ENCODE assay signal across 15 cellular contexts in genomic region chr6:34819571-34820480, GRCh38. TPM values are rescaled to one million over a fixed set of nuclear protein-coding genes. Genes with fewer than 3 reads are reported as not detected.
DNase-seq lines count a peak whose midpoint lies in the region; ATAC-seq and TF ChIP-seq lines count a peak whose summit lies in the region.
"Had no signal": no experiment of that assay in that cellular context is flagged by ENCODE, and none has a peak within 500 bp of the region (broad histone marks: within the 10 kb centered on the region; RNA-seq: fewer than 3 reads in every experiment).

No MANE protein-coding gene starts in this region.

- peaks cover 23% of the 10 kb centered on the region for H4K20me1 ChIP-seq in PC-9 (ENCODE audit: insufficient read depth)

- H2AFZ ChIP-seq in PC-9: no peak overlapping the region

- no peak overlapping the region for H3K56ac ChIP-seq in mesendoderm (ENCODE audit: low read length)

- no peak overlapping the region for H3K4ac ChIP-seq in mesendoderm (ENCODE audit: low read depth, low read length)

- no peak overlapping the region for H3K4me3 ChIP-seq in mesendoderm (ENCODE audit: low read length)
- no peak overlapping the region for H3K4me3 ChIP-seq in transverse colon
- no peak overlapping the region for H3K4me3 ChIP-seq in PC-9
- H3K4me3 ChIP-seq: ovary, thoracic aorta had no signal

- peaks cover 4% of the 10 kb centered on the region for H3K79me1 ChIP-seq in mesendoderm (ENCODE audit: low read length)

- H3K27ac ChIP-seq in caudate nucleus (ENCODE audit: low read depth, low read length) (peak overlapping the region; percentile 13), mesendoderm (ENCODE audit: low read depth, low read length) (no peak overlapping the region), transverse colon (no peak overlapping the region), PC-9 (no peak overlapping the region)
- H3K27ac ChIP-seq: ovary, thoracic aorta had no signal

- no peak overlapping the region for H2AK5ac ChIP-seq in mesendoderm (ENCODE audit: low read length)

- no peak overlapping the region for H2BK5ac ChIP-seq in mesendoderm (ENCODE audit: low read length)

- H3F3A ChIP-seq in PC-9 (ENCODE audit: insufficient read depth, low read depth): no peaks in the 10 kb centered on the region

- ATAC-seq in natural killer cell: peak in 1 of 3 donors; percentile 21
- ATAC-seq in natural killer cell treated with Interleukin-12 subunit alpha and Interleukin-12 subunit beta and Interleukin-15 and Interleukin-18, amount 100 ng/mL, for 72 hours: no peak

- no peaks in the 10 kb centered on the region for H3K4me1 ChIP-seq in mesendoderm (ENCODE audit: control insufficient read depth, low read depth, low read length)
- H3K4me1 ChIP-seq in transverse colon: peaks cover 0 to 14% (median 0%) of the 10 kb centered on the region in 4 donors
- no peaks in the 10 kb centered on the region for H3K4me1 ChIP-seq in PC-9 (replicated peaks; ENCODE audit: insufficient read depth)

- POLR2A ChIA-PET in PC-9 (lab: Charles Lee; ENCODE audit: unreplicated experiment): no interaction called here

- H3K27me3 ChIP-seq in mesendoderm (ENCODE audit: insufficient read depth, low read length, poor library complexity) (no peaks in the 10 kb centered on the region), transverse colon (no peaks in the 10 kb centered on the region), PC-9 (ENCODE audit: insufficient read depth, low read depth) (no peaks in the 10 kb centered on the region)
- H3K27me3 ChIP-seq: ovary had no signal

- DNase-seq in natural killer cell (no peak), caudate nucleus (lab: John Stamatoyannopoulos, UW) (no peak), mesendoderm (peak; percentile 14), transverse colon (no peak), PC-9 (no peak), COR-L47 (lab: John Stamatoyannopoulos, UW) (no peak), NCI-H1417 (lab: John Stamatoyannopoulos, UW) (no peak)
- DNase-seq in natural killer cell treated with Interleukin-12 subunit alpha and Interleukin-12 subunit beta and Interleukin-15 and Interleukin-18, amount 100 ng/mL, for 72 hours (ENCODE audit: low spot score): no peak
- DNase-seq: aorta; DMS53; NCI-H2171 treated with DMSO at 0.1 percent for 48 hours; ovary; stimulated activated CD4-positive, alpha-beta T cell treated with anti-CD3 and anti-CD28 coated beads, Interleukin-15, amount 100 ng/mL, for 24 hours had no signal

- intact Hi-C loops in natural killer cell (cut with micrococcal nuclease): no loop called here
- intact Hi-C loops in transverse colon (cut with DNase I; ENCODE audit: low total_unique reads): no loop called here
- intact Hi-C loops in PC-9 (cut with micrococcal nuclease; ENCODE audit: unreplicated experiment): no loop called here

- H3K27me3 Mint-ChIP-seq in natural killer cell (ENCODE audit: low read depth in 2 of 2): no peaks in the 10 kb centered on the region
- no peaks in the 10 kb centered on the region for H3K27me3 Mint-ChIP-seq in natural killer cell treated with Interleukin-12 subunit alpha and Interleukin-12 subunit beta and Interleukin-15 and Interleukin-18, amount 100 ng/mL, for 72 hours

- no peaks in the 10 kb centered on the region for H3K9me2 ChIP-seq in PC-9 (ENCODE audit: insufficient read depth)

- no peak for TF ChIP-seq POLR2A in transverse colon (IDR thresholded peaks at IDR 0.05)

- peak overlapping the region; percentile 56 to 81 for H3K27ac Mint-ChIP-seq in natural killer cell
- H3K27ac Mint-ChIP-seq in natural killer cell treated with Interleukin-12 subunit alpha and Interleukin-12 subunit beta and Interleukin-15 and Interleukin-18, amount 100 ng/mL, for 72 hours: no peak overlapping the region
- H3K27ac Mint-ChIP-seq: T-helper 1 cell treated with Interleukin-12 subunit alpha and Interleukin-12 subunit beta and Interleukin-4 antibody, amounts not matched to agents 30 μg/mL and 1 μg/mL, for 36 hours had no signal

- H3K36me3 ChIP-seq in mesendoderm (ENCODE audit: control insufficient read depth, insufficient read depth, low read length) (no peaks in the 10 kb centered on the region), transverse colon (peaks cover 0 to 18% (median 4%) of the 10 kb centered on the region in 4 donors), PC-9 (ENCODE audit: low read depth) (peaks cover 6% of the 10 kb centered on the region)
- H3K36me3 ChIP-seq: ovary had no signal

- H3K23ac ChIP-seq in mesendoderm (ENCODE audit: low read length): no peak overlapping the region

- TF ChIP-seq CTCF in natural killer cell (IDR thresholded peaks at IDR 0.05) (no peak), transverse colon (IDR thresholded peaks at IDR 0.05) (no peak), PC-9 (conservative IDR thresholded peaks at IDR 0.05) (no peak)

- in situ Hi-C loops in transverse colon (cut with MboI; ENCODE audit: low pct_ligation_motif_present in 1 of 4, low pct_unique_long_range_greater_than_20kb in 1 of 4, low sequenced_read_pairs in 3 of 4): no loop called here

- H4K5ac ChIP-seq in mesendoderm (ENCODE audit: low read length): no peak overlapping the region

- H3K9me3 Mint-ChIP-seq in natural killer cell: no peaks in the 10 kb centered on the region
- H3K9me3 Mint-ChIP-seq in natural killer cell treated with Interleukin-12 subunit alpha and Interleukin-12 subunit beta and Interleukin-15 and Interleukin-18, amount 100 ng/mL, for 72 hours: no peaks in the 10 kb centered on the region
- H3K9me3 Mint-ChIP-seq: T-helper 1 cell treated with Interleukin-12 subunit alpha and Interleukin-12 subunit beta and Interleukin-4 antibody, amounts not matched to agents 30 μg/mL and 1 μg/mL, for 36 hours had no signal

- peaks cover 19 to 27% of the 10 kb centered on the region in 2 donors for H3K4me1 Mint-ChIP-seq in natural killer cell
- H3K4me1 Mint-ChIP-seq in natural killer cell treated with Interleukin-12 subunit alpha and Interleukin-12 subunit beta and Interleukin-15 and Interleukin-18, amount 100 ng/mL, for 72 hours (ENCODE audit: low read depth in 2 of 2): peaks cover 17 to 26% of the 10 kb centered on the region in 2 donors

- H3K9me3 ChIP-seq in transverse colon (no peaks in the 10 kb centered on the region), PC-9 (ENCODE audit: insufficient read depth, low read depth) (no peaks in the 10 kb centered on the region)
- H3K9me3 ChIP-seq: ovary, thoracic aorta had no signal

- H3K4me2 ChIP-seq in mesendoderm (ENCODE audit: low read length) (no peak overlapping the region), PC-9 (no peak overlapping the region)

- TF ChIP-seq EP300 in transverse colon (IDR thresholded peaks at IDR 0.05; ENCODE audit: low read depth): no peak

- BruUV-seq in PC-9 (replicated peaks; lab: Mats Ljungman, UMichigan): no TSS peak

- H3K79me2 ChIP-seq in mesendoderm (ENCODE audit: control insufficient read depth, insufficient read depth, low read length) (peaks cover under 1% of the 10 kb centered on the region), PC-9 (ENCODE audit: low read depth) (peaks cover 24% of the 10 kb centered on the region; the same call in 1 of the 2 replicates)

- WGBS in mesendoderm (ENCODE audit: extremely low coverage, insufficient coverage, low lambda C conversion rate): no CpG with 5 or more reads among the region's 3 CpGs
- 82 to 88% methylated on average over 3 of the region's 3 CpGs for WGBS in transverse colon (ENCODE audit: low coverage in 1 of 2), 2 donors

- H4K8ac ChIP-seq in mesendoderm (ENCODE audit: low read depth, low read length): no peak overlapping the region

- no peak overlapping the region for H3K18ac ChIP-seq in mesendoderm (ENCODE audit: low read length)

- no peak overlapping the region for H3K4me3 Mint-ChIP-seq in natural killer cell
- no peak overlapping the region for H3K4me3 Mint-ChIP-seq in natural killer cell treated with Interleukin-12 subunit alpha and Interleukin-12 subunit beta and Interleukin-15 and Interleukin-18, amount 100 ng/mL, for 72 hours
- H3K4me3 Mint-ChIP-seq: T-helper 1 cell treated with Interleukin-12 subunit alpha and Interleukin-12 subunit beta and Interleukin-4 antibody, amounts not matched to agents 30 μg/mL and 1 μg/mL, for 36 hours had no signal

- H2BK120ac ChIP-seq in mesendoderm (ENCODE audit: low read depth, low read length): no peak overlapping the region

- no peaks in the 10 kb centered on the region for H3K36me3 Mint-ChIP-seq in natural killer cell
- H3K36me3 Mint-ChIP-seq in natural killer cell treated with Interleukin-12 subunit alpha and Interleukin-12 subunit beta and Interleukin-15 and Interleukin-18, amount 100 ng/mL, for 72 hours: peaks cover 5% of the 10 kb centered on the region

- CTCF ChIA-PET in PC-9 (lab: Charles Lee): no interaction called here

- no peak overlapping the region for H2BK15ac ChIP-seq in mesendoderm (replicated peaks; ENCODE audit: low read depth)

- H3K9ac ChIP-seq in mesendoderm (ENCODE audit: low read length): no peak overlapping the region

RNA-seq across cellular contexts. Expression of gene BLTP3A, which starts 27.9 kb away (rescaled TPM):
- total RNA-seq in natural killer cell: 10 to 100 TPM; 16.6 to 17.5 (median 17.1) TPM
- 10 to 100 TPM; 17.1 to 21.4 TPM for total RNA-seq in natural killer cell treated with Interleukin-12 subunit alpha and Interleukin-12 subunit beta and Interleukin-15 and Interleukin-18, amount 100 ng/mL, for 72 hours
- 8.2 TPM for polyA plus RNA-seq in mesendoderm (2013, experiment 1 of 2)
- polyA plus RNA-seq in mesendoderm (2013, experiment 2 of 2): 8.4 TPM
- total RNA-seq in transverse colon: 10 to 100 TPM in 2 of 4 donors, 1 to 10 TPM in 2; 7.4 to 13.1 (median 9.9) TPM
- 18.2 and 22.3 TPM in 2 replicates for total RNA-seq in PC-9 (2021)

Comparison
In these comparisons a context has a peak if more than half of its experiments do, and no peak if none do; other contexts are left out.
1. H3K27ac Mint-ChIP-seq: peak in natural killer cell (2 of 2); none in natural killer cell treated with Interleukin-12 subunit alpha and Interleukin-12 subunit beta and Interleukin-15 and Interleukin-18, amount 100 ng/mL, for 72 hours (0 of 2).